24 cellular contexts compared by ENCODE assay signal in the genomic region with DNA sequence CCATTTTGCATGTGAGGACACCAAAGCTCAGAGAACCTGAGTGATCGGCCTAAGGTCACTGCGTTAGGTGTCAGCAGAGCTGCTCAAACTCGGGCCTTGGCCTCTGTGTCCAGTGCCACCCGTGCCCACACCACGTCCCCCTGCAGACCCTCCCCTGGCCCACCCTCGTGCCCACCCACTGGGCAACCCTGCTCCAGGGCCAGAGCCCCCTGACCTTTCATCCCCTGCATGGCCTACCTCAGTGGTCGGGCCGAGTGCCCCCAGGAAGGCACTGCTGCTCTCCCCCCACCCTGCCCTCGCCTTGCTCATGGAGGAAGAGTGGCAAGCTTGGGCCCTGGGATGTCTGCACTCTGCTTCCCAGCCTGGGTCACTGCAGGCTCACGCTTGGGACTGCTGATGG. TPM values are rescaled to one million over a fixed set of nuclear protein-coding genes. Genes with fewer than 3 reads are reported as not detected.
"Had no signal": no experiment of that assay in that cellular context is flagged by ENCODE, and none has a peak within 500 bp of the region (broad histone marks: within the 10 kb centered on the region; RNA-seq: fewer than 3 reads in every experiment).

No MANE protein-coding gene starts in this region.

- DNase-seq: activated CD4-positive, alpha-beta T cell treated with anti-CD3 and anti-CD28 coated beads for 48 hours; activated CD4-positive, alpha-beta T cell treated with anti-CD3 and anti-CD28 coated beads, Interleukin-2, amount 50 U/mL, for 4 hours; activated CD4-positive, CD25-positive, alpha-beta regulatory T cell treated with anti-CD3 and anti-CD28 coated beads, Interleukin-2, amount 50 U/mL, for 72 hours; activated CD8-positive, alpha-beta memory T cell treated with anti-CD3 and anti-CD28 coated beads, Interleukin-2, amount 10 ng/mL, durations not matched to agents 7 days and 5 days; activated effector memory CD4-positive, alpha-beta T cell treated with Interleukin-2 at 50 U/mL for 16 hours; activated naive CD4-positive, alpha-beta T cell treated with Interleukin-2 at 50 U/mL for 16 hours; activated naive CD8-positive, alpha-beta T cell treated with anti-CD3 and anti-CD28 coated beads, Interleukin-2, amount 50 U/mL, for 24 hours; activated T-cell treated with anti-CD3 and anti-CD28 coated beads, Interleukin-2, amount 50 U/mL, for 24 hours; amniotic stem cell; Karpas-422; MM.1S; NCI-H1105 treated with DMSO at 0.1 percent for 48 hours; NCI-H1436 treated with DMSO at 0.1 percent for 48 hours; NCI-H187; NCI-H2081; NCI-H510A treated with DMSO at 0.1 percent for 48 hours; T-cell had no signal

- H3K4me3 Mint-ChIP-seq: activated CD8-positive, alpha-beta memory T cell treated with anti-CD3 and anti-CD28 coated beads, Interleukin-2, amount 10 ng/mL, durations not matched to agents 7 days and 5 days; activated naive CD8-positive, alpha-beta T cell treated with anti-CD3 and anti-CD28 coated beads, Interleukin-2, amount 50 U/mL, for 24 hours; activated T-cell treated with anti-CD3 and anti-CD28 coated beads, Interleukin-2, amount 50 U/mL, for 24 hours; activated T-helper 1 cell treated with anti-CD3 and anti-CD28 coated beads, Interleukin-12 subunit alpha, Interleukin-12 subunit beta, Interleukin-2, Interleukin-4 antibody, amounts not matched to agents 30 ng/mL and 10 ng/mL and 1 ng/mL, durations not matched to agents 14 hours and 24 hours and 36 hours; T-cell; WTC11 had no signal

- FAIRE-seq: HepG2 had no signal

- H3K27me3 ChIP-seq: Peyer's patch had no signal

- H3K27ac Mint-ChIP-seq: activated CD8-positive, alpha-beta memory T cell treated with anti-CD3 and anti-CD28 coated beads, Interleukin-2, amount 10 ng/mL, durations not matched to agents 7 days and 5 days; activated naive CD4-positive, alpha-beta T cell treated with anti-CD3 and anti-CD28 coated beads, Interleukin-2, amount 50 U/mL, for 72 hours; activated naive CD8-positive, alpha-beta T cell treated with anti-CD3 and anti-CD28 coated beads, Interleukin-2, amount 50 U/mL, for 24 hours; activated T-cell treated with anti-CD3 and anti-CD28 coated beads, Interleukin-2, amount 50 U/mL, for 24 hours; activated T-helper 1 cell treated with anti-CD3 and anti-CD28 coated beads, Interleukin-12 subunit alpha, Interleukin-12 subunit beta, Interleukin-2, Interleukin-4 antibody, amounts not matched to agents 30 ng/mL and 10 ng/mL and 1 ng/mL, durations not matched to agents 14 hours and 24 hours and 36 hours; T-cell; WTC11 had no signal

- H3K4me1 Mint-ChIP-seq: activated naive CD8-positive, alpha-beta T cell treated with anti-CD3 and anti-CD28 coated beads, Interleukin-2, amount 50 U/mL, for 24 hours; WTC11 had no signal

- H3K36me3 ChIP-seq: Peyer's patch had no signal

- H3K36me3 Mint-ChIP-seq: activated CD8-positive, alpha-beta memory T cell treated with anti-CD3 and anti-CD28 coated beads, Interleukin-2, amount 10 ng/mL, durations not matched to agents 7 days and 5 days; activated naive CD4-positive, alpha-beta T cell treated with anti-CD3 and anti-CD28 coated beads, Interleukin-2, amount 50 U/mL, for 72 hours; T-cell; WTC11 had no signal

- H3K9me3 ChIP-seq: Peyer's patch had no signal

- H3K27ac ChIP-seq: Peyer's patch, RWPE1, SK-N-MC had no signal

- H3K4me3 ChIP-seq: Peyer's patch, SK-N-MC had no signal

- H3K9me3 Mint-ChIP-seq: activated naive CD4-positive, alpha-beta T cell treated with anti-CD3 and anti-CD28 coated beads, Interleukin-2, amount 50 U/mL, for 72 hours; activated naive CD8-positive, alpha-beta T cell treated with anti-CD3 and anti-CD28 coated beads, Interleukin-2, amount 50 U/mL, for 24 hours; activated T-cell treated with anti-CD3 and anti-CD28 coated beads, Interleukin-2, amount 50 U/mL, for 24 hours; activated T-helper 1 cell treated with anti-CD3 and anti-CD28 coated beads, Interleukin-12 subunit alpha, Interleukin-12 subunit beta, Interleukin-2, Interleukin-4 antibody, amounts not matched to agents 30 ng/mL and 10 ng/mL and 1 ng/mL, durations not matched to agents 14 hours and 24 hours and 36 hours; T-cell; WTC11 had no signal

- H3K4me1 ChIP-seq: Peyer's patch had no signal

RNA-seq across cellular contexts. Expression of gene B3GAT1, which starts 17.7 kb away (rescaled TPM):
- total RNA-seq: HepG2 had no signal
- polyA plus RNA-seq: HepG2 had no signal
